ENCODE assay signal across 1 cellular context in genomic region chr22:38305481-38306448, GRCh38.
A peak's percentile ranks its signal among the peaks of the same experiment; 100 is the strongest.
TF ChIP-seq lines count a peak whose summit lies in the region.

No MANE protein-coding gene starts in this region.

TF ChIP-seq in HEK293, 187 proteins besides CTCF, POLR2A, EP300 and RAD21 (continued from another document):
- TF ChIP-seq ZNF416 (tag by site-specific recombination; IDR thresholded peaks at IDR 0.05) (no peak), ZNF426 (tag by site-specific recombination; IDR thresholded peaks at IDR 0.05) (no peak), ZBTB17 (tag by site-specific recombination; IDR thresholded peaks at IDR 0.05) (no peak), ATF2 (tag by site-specific recombination; IDR thresholded peaks at IDR 0.05; ENCODE audit: low read depth) (no peak), ZNF292 (tag by site-specific recombination; IDR thresholded peaks at IDR 0.05; ENCODE audit: borderline replicate concordance, low read depth) (no peak), ZNF664 (tag by site-specific recombination; IDR thresholded peaks at IDR 0.05) (peak; percentile 96), ZNF341 (tag by site-specific recombination; IDR thresholded peaks at IDR 0.05; ENCODE audit: low read depth) (peak; percentile 88), ZBTB8A (tag by site-specific recombination; IDR thresholded peaks at IDR 0.05) (peak; percentile 36; the same call in 1 of the 2 replicates), EGR2 (tag by site-specific recombination; IDR thresholded peaks at IDR 0.05; ENCODE audit: low read depth) (0 out of 2 replicates have a peak, but pooled peaks have one; percentile 12), ZNF324 (tag by site-specific recombination; IDR thresholded peaks at IDR 0.05) (no peak), ZNF266 (tag by site-specific recombination; IDR thresholded peaks at IDR 0.05; ENCODE audit: low read depth) (no peak), PRDM10 (tag by site-specific recombination; IDR thresholded peaks at IDR 0.05) (0 out of 2 replicates have a peak, but pooled peaks have one; percentile 27), ZNF660 (tag by site-specific recombination; IDR thresholded peaks at IDR 0.05) (no peak), ZNF366 (tag by site-specific recombination; conservative IDR thresholded peaks at IDR 0.05) (no peak), TCF7L2 (IDR thresholded peaks at IDR 0.05; ENCODE audit: borderline replicate concordance, low read depth, low read length) (no peak), ZFP41 (tag by site-specific recombination; IDR thresholded peaks at IDR 0.05; ENCODE audit: borderline replicate concordance) (no peak), ZNF335 (tag by site-specific recombination; conservative IDR thresholded peaks at IDR 0.05) (no peak), PRDM6 (tag by site-specific recombination; IDR thresholded peaks at IDR 0.05) (peak; percentile 68), ZFHX2 (tag by site-specific recombination; conservative IDR thresholded peaks at IDR 0.05) (0 out of 2 replicates have a peak, but pooled peaks have one; percentile 15), GLIS1 (tag by site-specific recombination; IDR thresholded peaks at IDR 0.05) (peak; percentile 87), YY2 (tag by site-specific recombination; IDR thresholded peaks at IDR 0.05) (no peak), ZFP69B (tag by site-specific recombination; IDR thresholded peaks at IDR 0.05) (no peak), ZNF560 (tag by site-specific recombination; IDR thresholded peaks at IDR 0.05; ENCODE audit: borderline replicate concordance) (no peak), ZNF596 (tag by site-specific recombination; IDR thresholded peaks at IDR 0.05) (no peak), PRDM1 (tag by site-specific recombination; IDR thresholded peaks at IDR 0.05) (peak; percentile 10; the same call in 1 of the 2 replicates), ZNF10 (tag by site-specific recombination; IDR thresholded peaks at IDR 0.05) (peak; percentile 16; the same call in 1 of the 2 replicates), ZNF223 (tag by site-specific recombination; IDR thresholded peaks at IDR 0.05) (no peak), ZNF404 (tag by site-specific recombination; IDR thresholded peaks at IDR 0.05) (no peak), ZNF19 (tag by site-specific recombination; IDR thresholded peaks at IDR 0.05; ENCODE audit: low read depth) (no peak), ZNF175 (tag by site-specific recombination; IDR thresholded peaks at IDR 0.05) (no peak)
